ENCODE assay signal across 7 cellular contexts in genomic region chr2:142868281-142868762, GRCh38. TPM values are rescaled to one million over a fixed set of nuclear protein-coding genes. Genes with fewer than 3 reads are reported as not detected.
DNase-seq lines count a peak whose midpoint lies in the region; ATAC-seq and TF ChIP-seq lines count a peak whose summit lies in the region.

No MANE protein-coding gene starts in this region.

- intact Hi-C loops in left ventricle myocardium inferior (cut with micrococcal nuclease) (no loop called here), testis (cut with DNase I; ENCODE audit: low total_unique reads) (no loop called here)

- H3K27ac ChIP-seq in left ventricle myocardium inferior (replicated peaks) = peak overlapping the region; percentile 12
- no peak overlapping the region for H3K27ac ChIP-seq in testis

- no peak for TF ChIP-seq CTCF in left ventricle myocardium inferior (IDR thresholded peaks at IDR 0.05; ENCODE audit: borderline replicate concordance)
- TF ChIP-seq CTCF in testis (IDR thresholded peaks at IDR 0.05) = no peak

- DNase-seq in MV-4-11 (lab: John Stamatoyannopoulos, UW) = peak; percentile 49
- DNase-seq in left ventricle myocardium inferior = peak; percentile 57
- DNase-seq in testis = peak; percentile 30
- no peak for DNase-seq in cerebellum (ENCODE audit: low spot score)
- no peak for DNase-seq in epidermal melanocyte (ENCODE audit: insufficient read length, low spot score)

- no peaks in the 10 kb centered on the region for H3K36me3 ChIP-seq in left ventricle myocardium inferior
- no peaks in the 10 kb centered on the region for H3K36me3 ChIP-seq in testis (ENCODE audit: low read depth, missing control alignments)

- no peaks in the 10 kb centered on the region for H3K9me3 ChIP-seq in left ventricle myocardium inferior (replicated peaks)
- no peaks in the 10 kb centered on the region for H3K9me3 ChIP-seq in testis

- WGBS in testis, 2 donors = 87 to 88% methylated on average over 11 of the region's 11 CpGs

- no peak overlapping the region for H3K4me3 ChIP-seq in left ventricle myocardium inferior
- no peak overlapping the region for H3K4me3 ChIP-seq in testis

- H3K4me1 ChIP-seq in left ventricle myocardium inferior = no peaks in the 10 kb centered on the region
- no peaks in the 10 kb centered on the region for H3K4me1 ChIP-seq in testis

- H3K27me3 ChIP-seq in left ventricle myocardium inferior (ENCODE audit: low read depth) (no peaks in the 10 kb centered on the region), testis (no peaks in the 10 kb centered on the region)

- TF ChIP-seq POLR2A in testis (IDR thresholded peaks at IDR 0.05) = no peak

- ATAC-seq in GM21515 (IDR thresholded peaks at IDR 0.05; ENCODE audit: unreplicated experiment) (peak; percentile 33), HG02642 (IDR thresholded peaks at IDR 0.05; ENCODE audit: poor library complexity, unreplicated experiment) (no peak)

RNA-seq across cellular contexts. Expression of gene KYNU, which starts 9.1 kb away (rescaled TPM):
- total RNA-seq in left ventricle myocardium inferior = 1.0 TPM
- 1 to 10 TPM; 4.5 to 6.8 TPM for total RNA-seq in testis
- 31.9 TPM for polyA plus RNA-seq in testis (ENCODE audit: insufficient read depth, low read depth, low replicate concordance)
- 0.27 TPM for total RNA-seq in cerebellum

Comparison
In these comparisons a context has a peak if more than half of its experiments do, and no peak if none do; other contexts are left out.
1. DNase-seq: peak in MV-4-11 (single experiment), left ventricle myocardium inferior (single experiment) and testis (single experiment); none in cerebellum (single experiment) and epidermal melanocyte (single experiment).